Comparison of ENCODE assay signal across 1 cellular context in the genomic region with DNA sequence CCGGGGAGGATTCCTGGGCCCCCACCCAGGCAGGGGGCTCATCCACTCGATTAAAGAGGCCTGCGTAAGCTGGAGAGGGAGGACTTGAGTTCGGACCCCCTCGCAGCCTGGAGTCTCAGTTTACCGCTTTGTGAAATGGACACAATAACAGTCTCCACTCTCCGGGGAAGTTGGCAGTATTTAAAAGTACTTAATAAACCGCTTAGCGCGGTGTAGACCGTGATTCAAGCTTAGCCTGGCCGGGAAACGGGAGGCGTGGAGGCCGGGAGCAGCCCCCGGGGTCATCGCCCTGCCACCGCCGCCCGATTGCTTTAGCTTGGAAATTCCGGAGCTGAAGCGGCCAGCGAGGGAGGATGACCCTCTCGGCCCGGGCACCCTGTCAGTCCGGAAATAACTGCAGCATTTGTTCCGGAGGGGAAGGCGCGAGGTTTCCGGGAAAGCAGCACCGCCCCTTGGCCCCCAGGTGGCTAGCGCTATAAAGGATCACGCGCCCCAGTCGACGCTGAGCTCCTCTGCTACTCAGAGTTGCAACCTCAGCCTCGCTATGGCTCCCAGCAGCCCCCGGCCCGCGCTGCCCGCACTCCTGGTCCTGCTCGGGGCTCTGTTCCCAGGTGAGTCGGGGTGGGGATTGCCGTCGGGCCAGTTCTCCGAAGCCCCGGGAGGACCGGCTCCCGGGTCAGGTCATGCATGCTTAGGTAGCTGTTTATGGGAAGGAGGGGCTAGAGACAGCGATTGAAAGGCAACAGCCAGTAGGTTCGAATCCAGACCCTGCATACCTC.
A peak's percentile ranks its signal among the peaks of the same experiment; 100 is the strongest.
TF ChIP-seq lines count a peak whose summit lies in the region.

Gene ICAM1, plus strand, starts transcription at position 505 of the 779 bp plus-strand sequence. Its CDS starts 40 bp downstream, at position 545.

TF ChIP-seq in HepG2, 621 proteins besides CTCF, POLR2A, EP300 and RAD21 (continued from another document and continues in another):
- TF ChIP-seq ARID4A (CRISPR knock-in tag; IDR thresholded peaks at IDR 0.05; ENCODE audit: borderline replicate concordance) (peak; percentile 94), ZNF724P (CRISPR knock-in tag; IDR thresholded peaks at IDR 0.05; ENCODE audit: borderline replicate concordance) (no peak), SRSF1 (optimal IDR thresholded peaks at IDR 0.05; ENCODE audit: low read depth, low read length) (peak; percentile 43), HOXA5 (CRISPR knock-in tag; IDR thresholded peaks at IDR 0.05) (no peak), NCOR1 (IDR thresholded peaks at IDR 0.05; ENCODE audit: borderline replicate concordance, low read length) (no peak), ARID2 (CRISPR knock-in tag; IDR thresholded peaks at IDR 0.05; ENCODE audit: borderline replicate concordance) (peak; percentile 48; the same call in 1 of the 2 replicates), NFATC3 (CRISPR knock-in tag; IDR thresholded peaks at IDR 0.05) (0 out of 2 replicates have a peak, but pooled peaks have one; percentile 43), TOPORS (CRISPR knock-in tag; IDR thresholded peaks at IDR 0.05) (no peak), FLYWCH1 (CRISPR knock-in tag; IDR thresholded peaks at IDR 0.05) (peak; percentile 84; the same call in 1 of the 2 replicates), SIN3A (IDR thresholded peaks at IDR 0.05; ENCODE audit: borderline replicate concordance, low read depth, low read length) (peak; percentile 91), ATF6 (CRISPR knock-in tag; conservative IDR thresholded peaks at IDR 0.05) (no peak), MAF1 (CRISPR knock-in tag; IDR thresholded peaks at IDR 0.05; ENCODE audit: borderline replicate concordance) (no peak), NAIF1 (CRISPR knock-in tag; IDR thresholded peaks at IDR 0.05; ENCODE audit: borderline replicate concordance) (peak; percentile 70; the same call in 1 of the 2 replicates), NFE2L1 (CRISPR knock-in tag; IDR thresholded peaks at IDR 0.05; ENCODE audit: borderline replicate concordance) (0 out of 2 replicates have a peak, but pooled peaks have one; percentile 31), MAFK (conservative IDR thresholded peaks at IDR 0.05 in 1 of 2, IDR thresholded peaks at IDR 0.05 in 1 of 2; ENCODE audit: low read length in 2 of 2) (no peak), ZNF329 (CRISPR knock-in tag; IDR thresholded peaks at IDR 0.05; ENCODE audit: low read depth) (no peak), TCF12 (IDR thresholded peaks at IDR 0.05) (no peak), TCF12 (CRISPR knock-in tag; IDR thresholded peaks at IDR 0.05) (peak; percentile 89; the same call in 1 of the 2 replicates), ZNF839 (CRISPR knock-in tag; IDR thresholded peaks at IDR 0.05; ENCODE audit: borderline replicate concordance) (peak; percentile 13; the same call in 1 of the 2 replicates), ZNF496 (CRISPR knock-in tag; IDR thresholded peaks at IDR 0.05; ENCODE audit: insufficient replicate concordance) (no peak), ZNF546 (CRISPR knock-in tag; conservative IDR thresholded peaks at IDR 0.05) (0 out of 2 replicates have a peak, but pooled peaks have one; percentile 56), FOXK1 (CRISPR knock-in tag; IDR thresholded peaks at IDR 0.05; ENCODE audit: borderline replicate concordance, low read depth) (peak; percentile 58), ZNF569 (CRISPR knock-in tag; IDR thresholded peaks at IDR 0.05; ENCODE audit: borderline replicate concordance) (no peak), ZMYM4 (CRISPR knock-in tag; IDR thresholded peaks at IDR 0.05) (peak; percentile 60; the same call in 1 of the 2 replicates), ETV5 (CRISPR knock-in tag; IDR thresholded peaks at IDR 0.05; ENCODE audit: borderline replicate concordance) (peak; percentile 99), SMAD9 (CRISPR knock-in tag; IDR thresholded peaks at IDR 0.05) (no peak), ZSCAN25 (CRISPR knock-in tag; IDR thresholded peaks at IDR 0.05) (peak; percentile 74), BCLAF1 (IDR thresholded peaks at IDR 0.05) (no peak), ZSCAN21 (CRISPR knock-in tag; IDR thresholded peaks at IDR 0.05; ENCODE audit: borderline replicate concordance) (peak; percentile 91), ETS1 (CRISPR knock-in tag; IDR thresholded peaks at IDR 0.05) (no peak), ZMYM2 (CRISPR knock-in tag; IDR thresholded peaks at IDR 0.05) (peak; percentile 94), SMYD3 (CRISPR knock-in tag; IDR thresholded peaks at IDR 0.05) (no peak; the same call in 1 of the 2 replicates), MBNL3 (CRISPR knock-in tag; conservative IDR thresholded peaks at IDR 0.05) (no peak), ZNF414 (CRISPR knock-in tag; IDR thresholded peaks at IDR 0.05) (no peak), KMT2B (CRISPR knock-in tag; IDR thresholded peaks at IDR 0.05) (peak; percentile 68; the same call in 1 of the 2 replicates), KAT2B (IDR thresholded peaks at IDR 0.05; ENCODE audit: borderline replicate concordance, low read depth, low read length) (no peak), ZNF572 (CRISPR knock-in tag; IDR thresholded peaks at IDR 0.05) (peak; percentile 94), TCF7L2 (IDR thresholded peaks at IDR 0.05; ENCODE audit: low read depth, low read length) (no peak), TOE1 (CRISPR knock-in tag; IDR thresholded peaks at IDR 0.05) (peak; percentile 69; the same call in 1 of the 2 replicates)
- TF ChIP-seq, protein P1, sequence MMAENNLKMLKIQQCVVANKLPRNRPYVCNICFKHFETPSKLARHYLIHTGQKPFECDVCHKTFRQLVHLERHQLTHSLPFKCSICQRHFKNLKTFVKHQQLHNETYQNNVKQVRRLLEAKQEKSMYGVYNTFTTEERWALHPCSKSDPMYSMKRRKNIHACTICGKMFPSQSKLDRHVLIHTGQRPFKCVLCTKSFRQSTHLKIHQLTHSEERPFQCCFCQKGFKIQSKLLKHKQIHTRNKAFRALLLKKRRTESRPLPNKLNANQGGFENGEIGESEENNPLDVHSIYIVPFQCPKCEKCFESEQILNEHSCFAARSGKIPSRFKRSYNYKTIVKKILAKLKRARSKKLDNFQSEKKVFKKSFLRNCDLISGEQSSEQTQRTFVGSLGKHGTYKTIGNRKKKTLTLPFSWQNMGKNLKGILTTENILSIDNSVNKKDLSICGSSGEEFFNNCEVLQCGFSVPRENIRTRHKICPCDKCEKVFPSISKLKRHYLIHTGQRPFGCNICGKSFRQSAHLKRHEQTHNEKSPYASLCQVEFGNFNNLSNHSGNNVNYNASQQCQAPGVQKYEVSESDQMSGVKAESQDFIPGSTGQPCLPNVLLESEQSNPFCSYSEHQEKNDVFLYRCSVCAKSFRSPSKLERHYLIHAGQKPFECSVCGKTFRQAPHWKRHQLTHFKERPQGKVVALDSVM (CRISPR knock-in tag; IDR thresholded peaks at IDR 0.05), result peak; percentile 88
- TF ChIP-seq, protein P2, sequence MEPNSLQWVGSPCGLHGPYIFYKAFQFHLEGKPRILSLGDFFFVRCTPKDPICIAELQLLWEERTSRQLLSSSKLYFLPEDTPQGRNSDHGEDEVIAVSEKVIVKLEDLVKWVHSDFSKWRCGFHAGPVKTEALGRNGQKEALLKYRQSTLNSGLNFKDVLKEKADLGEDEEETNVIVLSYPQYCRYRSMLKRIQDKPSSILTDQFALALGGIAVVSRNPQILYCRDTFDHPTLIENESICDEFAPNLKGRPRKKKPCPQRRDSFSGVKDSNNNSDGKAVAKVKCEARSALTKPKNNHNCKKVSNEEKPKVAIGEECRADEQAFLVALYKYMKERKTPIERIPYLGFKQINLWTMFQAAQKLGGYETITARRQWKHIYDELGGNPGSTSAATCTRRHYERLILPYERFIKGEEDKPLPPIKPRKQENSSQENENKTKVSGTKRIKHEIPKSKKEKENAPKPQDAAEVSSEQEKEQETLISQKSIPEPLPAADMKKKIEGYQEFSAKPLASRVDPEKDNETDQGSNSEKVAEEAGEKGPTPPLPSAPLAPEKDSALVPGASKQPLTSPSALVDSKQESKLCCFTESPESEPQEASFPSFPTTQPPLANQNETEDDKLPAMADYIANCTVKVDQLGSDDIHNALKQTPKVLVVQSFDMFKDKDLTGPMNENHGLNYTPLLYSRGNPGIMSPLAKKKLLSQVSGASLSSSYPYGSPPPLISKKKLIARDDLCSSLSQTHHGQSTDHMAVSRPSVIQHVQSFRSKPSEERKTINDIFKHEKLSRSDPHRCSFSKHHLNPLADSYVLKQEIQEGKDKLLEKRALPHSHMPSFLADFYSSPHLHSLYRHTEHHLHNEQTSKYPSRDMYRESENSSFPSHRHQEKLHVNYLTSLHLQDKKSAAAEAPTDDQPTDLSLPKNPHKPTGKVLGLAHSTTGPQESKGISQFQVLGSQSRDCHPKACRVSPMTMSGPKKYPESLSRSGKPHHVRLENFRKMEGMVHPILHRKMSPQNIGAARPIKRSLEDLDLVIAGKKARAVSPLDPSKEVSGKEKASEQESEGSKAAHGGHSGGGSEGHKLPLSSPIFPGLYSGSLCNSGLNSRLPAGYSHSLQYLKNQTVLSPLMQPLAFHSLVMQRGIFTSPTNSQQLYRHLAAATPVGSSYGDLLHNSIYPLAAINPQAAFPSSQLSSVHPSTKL (CRISPR knock-in tag; IDR thresholded peaks at IDR 0.05), result peak; percentile 88
- TF ChIP-seq, protein P3, sequence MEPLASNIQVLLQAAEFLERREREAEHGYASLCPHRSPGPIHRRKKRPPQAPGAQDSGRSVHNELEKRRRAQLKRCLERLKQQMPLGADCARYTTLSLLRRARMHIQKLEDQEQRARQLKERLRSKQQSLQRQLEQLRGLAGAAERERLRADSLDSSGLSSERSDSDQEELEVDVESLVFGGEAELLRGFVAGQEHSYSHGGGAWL (CRISPR knock-in tag; IDR thresholded peaks at IDR 0.05), result peak; percentile 94
